Comparison of ENCODE assay signal across 28 cellular contexts in genomic region chr10:4137299-4137698, GRCh38.
"Had no signal": no experiment of that assay in that cellular context is flagged by ENCODE, and none has a peak within 500 bp of the region (broad histone marks: within the 10 kb centered on the region; RNA-seq: fewer than 3 reads in every experiment).

No MANE protein-coding gene starts in this region.

- FAIRE-seq: bronchial epithelial cell, colon had no signal

- H3K4me3 ChIP-seq: gastrocnemius medialis, ovary, sigmoid colon, smooth muscle cell, stomach, thyroid gland, upper lobe of right lung had no signal

- H3K27ac ChIP-seq: gastrocnemius medialis, ovary, sigmoid colon, stomach, thyroid gland, upper lobe of right lung, WERI-Rb-1 had no signal

- DNase-seq: activated naive CD4-positive, alpha-beta T cell; activated T-cell treated with anti-CD3 and anti-CD28 coated beads for 4 hours; activated T-cell treated with anti-CD3 and anti-CD28 coated beads, Interleukin-2, amount 50 U/mL, for 72 hours; effector CD8-positive, alpha-beta T cell; gastrocnemius medialis; glutamatergic neuron; islet precursor cell; left cardiac atrium; left ventricle myocardium superior; naive B cell; nephron progenitor cell; ovary; retina; sigmoid colon; stimulated activated CD4-positive, alpha-beta T cell treated with anti-CD3 and anti-CD28 coated beads, Interleukin-1b, Interleukin-23, amount 100 ng/mL, for 48 hours; stimulated activated CD4-positive, alpha-beta T cell treated with anti-CD3 and anti-CD28 coated beads, Interleukin-4, amount 100 ng/mL, for 4 hours; stimulated activated CD8-positive, alpha-beta memory T cell treated with anti-CD3 and anti-CD28 coated beads, Interleukin-4, amount 100 ng/mL, for 48 hours; stomach; T-helper 17 cell; T1000; thyroid gland; upper lobe of right lung; WERI-Rb-1 had no signal

- ATAC-seq: activated naive CD4-positive, alpha-beta T cell treated with anti-CD3 and anti-CD28 coated beads, Interleukin-2, amount 50 U/mL, for 72 hours; activated T-cell treated with anti-CD3 and anti-CD28 coated beads, Interleukin-2, amount 50 U/mL, for 72 hours; gastrocnemius medialis; left cardiac atrium; left ventricle myocardium superior; stimulated activated memory B cell treated with anti-CD40 and anti-IgM and Interleukin-4, amounts not matched to agents 10 μg/mL and 1 μg/mL and 100 μg/mL, for 72 hours; T-helper 17 cell; upper lobe of right lung had no signal

- H3K4me2 ChIP-seq: smooth muscle cell had no signal

- H3K36me3 ChIP-seq: gastrocnemius medialis, ovary, sigmoid colon, stomach, thyroid gland, upper lobe of right lung, WERI-Rb-1 had no signal

- H3K4me1 ChIP-seq: gastrocnemius medialis, upper lobe of right lung had no signal

- H3K9me3 ChIP-seq: thyroid gland, upper lobe of right lung had no signal

- H3K27me3 ChIP-seq: gastrocnemius medialis, ovary, sigmoid colon, stomach, thyroid gland, upper lobe of right lung had no signal
